Comparison of ENCODE assay signal across 8 cellular contexts in the genomic region with DNA sequence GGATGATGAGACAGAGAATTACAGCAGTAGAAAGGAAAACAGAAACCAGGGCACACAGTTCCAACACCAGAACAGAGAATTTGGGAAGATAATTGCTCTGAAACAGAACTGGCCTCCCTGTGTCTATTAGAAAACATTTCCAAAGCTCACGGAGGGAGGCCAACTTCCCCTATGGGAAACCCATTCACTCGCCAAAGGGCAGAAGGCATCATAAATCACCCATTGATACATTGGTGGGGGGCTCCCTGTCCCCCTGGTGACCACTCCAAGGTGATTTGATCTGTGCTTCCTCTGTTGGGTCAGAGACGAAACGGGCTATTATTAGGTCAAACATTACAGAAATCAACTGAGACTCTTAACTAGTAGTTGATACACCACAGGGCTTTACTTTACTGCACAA. TPM values are rescaled to one million over a fixed set of nuclear protein-coding genes. Genes with fewer than 3 reads are reported as not detected.
DNase-seq lines count a peak whose midpoint lies in the region; ATAC-seq and TF ChIP-seq lines count a peak whose summit lies in the region.

No MANE protein-coding gene starts in this region.

- ATAC-seq in DND-41 (ENCODE audit: insufficient read depth, low read depth) (no peak), RWPE2 (ENCODE audit: low read depth) (no peak), GM21786 (IDR thresholded peaks at IDR 0.05; ENCODE audit: unreplicated experiment) (no peak), GM21723 (IDR thresholded peaks at IDR 0.05; ENCODE audit: unreplicated experiment) (no peak)

- H2AK5ac ChIP-seq in trophoblast cell (ENCODE audit: low read length): no peak overlapping the region

- no peak overlapping the region for H2BK12ac ChIP-seq in trophoblast cell (ENCODE audit: low read length)

- H3K9me3 ChIP-seq in DND-41 (ENCODE audit: insufficient read depth, low read length, severe bottlenecking) (no peaks in the 10 kb centered on the region), RWPE2 (ENCODE audit: severe bottlenecking) (no peaks in the 10 kb centered on the region), trophoblast cell (ENCODE audit: insufficient read depth, low read depth, low read length) (no peaks in the 10 kb centered on the region)

- no CpG with 5 or more reads among the region's 4 CpGs for WGBS in trophoblast cell (ENCODE audit: extremely low coverage, insufficient coverage, insufficient read length)

- H3K27me3 ChIP-seq in DND-41 (ENCODE audit: insufficient read depth, low read length, poor library complexity): no peaks in the 10 kb centered on the region
- no peaks in the 10 kb centered on the region for H3K27me3 ChIP-seq in RWPE2 (ENCODE audit: insufficient read depth, poor library complexity, severe bottlenecking)
- H3K27me3 ChIP-seq in trophoblast cell (ENCODE audit: insufficient read depth, low read length): no peaks in the 10 kb centered on the region

- H3K27ac ChIP-seq in DND-41 (ENCODE audit: low read length) (peak overlapping the region; percentile 98), RWPE2 (ENCODE audit: poor library complexity, severe bottlenecking) (peak overlapping the region; percentile 80), trophoblast cell (ENCODE audit: low read depth, low read length) (no peak overlapping the region)

- H3K79me2 ChIP-seq in DND-41 (ENCODE audit: insufficient read depth, low read length) (peaks cover 87% of the 10 kb centered on the region), trophoblast cell (ENCODE audit: control insufficient read depth, insufficient read depth, low read length, poor library complexity) (peaks cover 17% of the 10 kb centered on the region)

- no peak overlapping the region for H2BK120ac ChIP-seq in trophoblast cell (ENCODE audit: insufficient read depth, low read length, poor library complexity)

- no peak overlapping the region for H3K4ac ChIP-seq in trophoblast cell (ENCODE audit: low read depth, low read length)

- H3K9ac ChIP-seq in DND-41 (ENCODE audit: low read depth, low read length) (peak overlapping the region; percentile 97), trophoblast cell (ENCODE audit: low read length) (no peak overlapping the region)

- no peak for TF ChIP-seq CTCF in DND-41 (IDR thresholded peaks at IDR 0.05; ENCODE audit: borderline replicate concordance, extremely low read depth, low read length, poor library complexity, severe bottlenecking)
- no peak for TF ChIP-seq CTCF in RWPE2 (IDR thresholded peaks at IDR 0.05; ENCODE audit: poor library complexity, severe bottlenecking)
- TF ChIP-seq CTCF in epithelial cell of esophagus (IDR thresholded peaks at IDR 0.05; ENCODE audit: insufficient read depth, low read depth, low read length, missing control alignments): no peak

- DNase-seq in DND-41 (no peak), RWPE2 (ENCODE audit: low spot score) (no peak), epithelial cell of esophagus (ENCODE audit: low read depth) (no peak), trophoblast cell (no peak), germinal center (ENCODE audit: low spot score) (no peak), pons (ENCODE audit: low spot score) (no peak)

- peaks cover 63% of the 10 kb centered on the region for H3K4me1 ChIP-seq in DND-41 (ENCODE audit: insufficient read depth, low read length)
- H3K4me1 ChIP-seq in RWPE2 (ENCODE audit: insufficient read depth, poor library complexity, severe bottlenecking): peaks cover 8% of the 10 kb centered on the region
- peaks cover 2 to 15% of the 10 kb centered on the region in 2 experiments for H3K4me1 ChIP-seq in trophoblast cell (ENCODE audit: control insufficient read depth in 1 of 2, insufficient read depth in 2 of 2, low read length in 2 of 2)

- no peak overlapping the region for H3K14ac ChIP-seq in trophoblast cell (ENCODE audit: low read length)

- H3K23ac ChIP-seq in trophoblast cell (ENCODE audit: low read length): no peak overlapping the region

- H4K8ac ChIP-seq in trophoblast cell (ENCODE audit: low read depth, low read length): no peak overlapping the region

- no peak overlapping the region for H2BK5ac ChIP-seq in trophoblast cell (ENCODE audit: low read depth, low read length, poor library complexity)

- H3K4me3 ChIP-seq in DND-41 (ENCODE audit: low read depth in 1 of 2, low read length in 2 of 2) (peak overlapping the region; percentile 93 to 96), RWPE2 (ENCODE audit: severe bottlenecking) (peak overlapping the region; percentile 99), epithelial cell of esophagus (ENCODE audit: low read length) (peak overlapping the region; percentile 9), trophoblast cell (ENCODE audit: low read depth, low read length) (no peak overlapping the region)

- peaks cover 16% of the 10 kb centered on the region for H3K79me1 ChIP-seq in trophoblast cell (ENCODE audit: low read length)

- H3K4me2 ChIP-seq in DND-41 (ENCODE audit: insufficient read depth, low read length) (peak overlapping the region; percentile 75), trophoblast cell (ENCODE audit: low read length) (peak overlapping the region; percentile 18)

- no peak overlapping the region for H4K12ac ChIP-seq in trophoblast cell (ENCODE audit: low read depth, low read length)

- H4K20me1 ChIP-seq in DND-41 (ENCODE audit: insufficient read depth, low read length): peaks cover 52% of the 10 kb centered on the region

- H3K18ac ChIP-seq in trophoblast cell (ENCODE audit: low read length): no peak overlapping the region

- H2AFZ ChIP-seq in DND-41 (ENCODE audit: low read depth, low read length) (no peak overlapping the region), trophoblast cell (ENCODE audit: insufficient read depth, low read length, poor library complexity) (no peak overlapping the region)

- H4K91ac ChIP-seq in trophoblast cell (ENCODE audit: low read depth, low read length): no peak overlapping the region

- peaks cover 82% of the 10 kb centered on the region for H3K36me3 ChIP-seq in DND-41 (ENCODE audit: insufficient read depth, low read length)
- peaks cover 41% of the 10 kb centered on the region for H3K36me3 ChIP-seq in RWPE2 (ENCODE audit: low read depth)
- H3K36me3 ChIP-seq in trophoblast cell (ENCODE audit: control insufficient read depth in 1 of 2, insufficient read depth in 2 of 2, low read length in 2 of 2): no peaks in the 10 kb centered on the region

RNA-seq across cellular contexts. Expression of a gene that starts 3.8 kb away (rescaled TPM):
- polyA plus RNA-seq in trophoblast cell (2013): 28.8 TPM in 2 replicates
